Comparison of ENCODE assay signal across 10 cellular contexts in genomic region chr12:26196424-26196722, GRCh38. TPM values are rescaled to one million over a fixed set of nuclear protein-coding genes. Genes with fewer than 3 reads are reported as not detected.
DNase-seq lines count a peak whose midpoint lies in the region; ATAC-seq and TF ChIP-seq lines count a peak whose summit lies in the region.
"Had no signal": no experiment of that assay in that cellular context is flagged by ENCODE, and none has a peak within 500 bp of the region (broad histone marks: within the 10 kb centered on the region; RNA-seq: fewer than 3 reads in every experiment).

No MANE protein-coding gene starts in this region.

- H3K9ac ChIP-seq in iPS-18a (ENCODE audit: low read length) (no peak overlapping the region), skeletal muscle satellite cell (ENCODE audit: low read depth, low read length) (peak overlapping the region; percentile 84)

- ATAC-seq in CD4-positive, alpha-beta T cell (ENCODE audit: poor library complexity) = no peak
- ATAC-seq in GM21515 (IDR thresholded peaks at IDR 0.05; ENCODE audit: unreplicated experiment) = no peak

- DNase-seq in HFF-Myc (ENCODE audit: extremely low read depth, low read depth) = no peak
- no peak for DNase-seq in astrocyte of the cerebellum (ENCODE audit: low read depth)
- DNase-seq in T-helper 9 cell = no peak
- no peak for DNase-seq in CD4-positive, alpha-beta T cell
- DNase-seq in activated naive CD4-positive, alpha-beta T cell treated with anti-CD3 and anti-CD28 coated beads, Interleukin-2, amount 10 ng/mL, durations not matched to agents 7 days and 5 days = no peak
- DNase-seq: NCI-H1694 treated with DMSO at 0.1 percent for 48 hours had no signal

- POLR2A ChIA-PET in CD4-positive, alpha-beta T cell (lab: Charles Lee) = no interaction called here

- H3K4me3 Mint-ChIP-seq in CD4-positive, alpha-beta T cell = no peak overlapping the region
- H3K4me3 Mint-ChIP-seq in activated naive CD4-positive, alpha-beta T cell treated with anti-CD3 and anti-CD28 coated beads, Interleukin-2, amount 10 ng/mL, durations not matched to agents 7 days and 5 days = no peak overlapping the region

- no peaks in the 10 kb centered on the region for H3K9me3 Mint-ChIP-seq in CD4-positive, alpha-beta T cell
- no peaks in the 10 kb centered on the region for H3K9me3 Mint-ChIP-seq in activated naive CD4-positive, alpha-beta T cell treated with anti-CD3 and anti-CD28 coated beads, Interleukin-2, amount 10 ng/mL, durations not matched to agents 7 days and 5 days
- H3K9me3 Mint-ChIP-seq: dendritic cell treated with granulocyte-macrophage colony-stimulating factor and Interleukin-4, amounts not matched to agents 40 ng/mL and 50 ng/mL, for 4 days had no signal

- in situ Hi-C loops in astrocyte of the cerebellum (cut with HindIII; ENCODE audit: low sequenced_read_pairs) = no loop called here

- no peaks in the 10 kb centered on the region for H3K9me3 ChIP-seq in iPS-18a (ENCODE audit: control insufficient read depth, low read depth, low read length)
- no peaks in the 10 kb centered on the region for H3K9me3 ChIP-seq in skeletal muscle satellite cell (replicated peaks; ENCODE audit: low read length)
- H3K9me3 ChIP-seq in CD4-positive, alpha-beta T cell (ENCODE audit: control insufficient read depth, low read length) = no peaks in the 10 kb centered on the region

- CTCF ChIA-PET in CD4-positive, alpha-beta T cell (lab: Charles Lee) = no interaction called here
- CTCF ChIA-PET in activated naive CD4-positive, alpha-beta T cell treated with anti-CD3 and anti-CD28 coated beads, Interleukin-2, amount 10 ng/mL, durations not matched to agents 7 days and 5 days (lab: Charles Lee) = no interaction called here

- peak overlapping the region; percentile 95 for H3K4me2 ChIP-seq in skeletal muscle satellite cell (ENCODE audit: low read length)

- H3K4me1 ChIP-seq in iPS-18a (ENCODE audit: control insufficient read depth, low read depth, low read length) (no peaks in the 10 kb centered on the region), skeletal muscle satellite cell (ENCODE audit: control insufficient read depth, insufficient read depth, low read length) (peaks cover 32% of the 10 kb centered on the region)

- H3K27me3 ChIP-seq in iPS-18a (ENCODE audit: control insufficient read depth, insufficient read depth, low read length) = peaks cover 39% of the 10 kb centered on the region
- H3K27me3 ChIP-seq in skeletal muscle satellite cell (ENCODE audit: control insufficient read depth, insufficient read depth, low read length) = no peaks in the 10 kb centered on the region
- H3K27me3 ChIP-seq in CD4-positive, alpha-beta T cell (ENCODE audit: control insufficient read depth, insufficient read depth, low read length) = peaks cover 52% of the 10 kb centered on the region

- intact Hi-C loops in CD4-positive, alpha-beta T cell (cut with DNase I, micrococcal nuclease) = no loop called here

- H3K27ac Mint-ChIP-seq in CD4-positive, alpha-beta T cell = no peak overlapping the region
- no peak overlapping the region for H3K27ac Mint-ChIP-seq in activated naive CD4-positive, alpha-beta T cell treated with anti-CD3 and anti-CD28 coated beads, Interleukin-2, amount 10 ng/mL, durations not matched to agents 7 days and 5 days
- H3K27ac Mint-ChIP-seq: dendritic cell treated with granulocyte-macrophage colony-stimulating factor and Interleukin-4, amounts not matched to agents 40 ng/mL and 50 ng/mL, for 4 days had no signal

- TF ChIP-seq CTCF in HFF-Myc (IDR thresholded peaks at IDR 0.05; ENCODE audit: low read depth, low read length, missing control alignments) = no peak
- no peak for TF ChIP-seq CTCF in astrocyte of the cerebellum (IDR thresholded peaks at IDR 0.05; ENCODE audit: low read depth, low read length, missing control alignments)
- no peak for TF ChIP-seq CTCF in CD4-positive, alpha-beta T cell (IDR thresholded peaks at IDR 0.05)

- H3K4me1 Mint-ChIP-seq in CD4-positive, alpha-beta T cell (ENCODE audit: low read depth) = peaks cover 4% of the 10 kb centered on the region
- H3K4me1 Mint-ChIP-seq in activated naive CD4-positive, alpha-beta T cell treated with anti-CD3 and anti-CD28 coated beads, Interleukin-2, amount 10 ng/mL, durations not matched to agents 7 days and 5 days = peaks cover 6% of the 10 kb centered on the region

- no peaks in the 10 kb centered on the region for H3K36me3 Mint-ChIP-seq in CD4-positive, alpha-beta T cell (ENCODE audit: low read depth)
- no peaks in the 10 kb centered on the region for H3K36me3 Mint-ChIP-seq in activated naive CD4-positive, alpha-beta T cell treated with anti-CD3 and anti-CD28 coated beads, Interleukin-2, amount 10 ng/mL, durations not matched to agents 7 days and 5 days

- no peak overlapping the region for H3K27ac ChIP-seq in iPS-18a (ENCODE audit: low read length)
- H3K27ac ChIP-seq in CD4-positive, alpha-beta T cell (ENCODE audit: low read depth, low read length) = no peak overlapping the region

- H3K36me3 ChIP-seq in iPS-18a (ENCODE audit: control insufficient read depth, low read depth, low read length) = no peaks in the 10 kb centered on the region
- no peaks in the 10 kb centered on the region for H3K36me3 ChIP-seq in skeletal muscle satellite cell (ENCODE audit: insufficient read depth, low read length)

- peaks cover 57% of the 10 kb centered on the region for H3K27me3 Mint-ChIP-seq in CD4-positive, alpha-beta T cell
- peaks cover 44% of the 10 kb centered on the region for H3K27me3 Mint-ChIP-seq in activated naive CD4-positive, alpha-beta T cell treated with anti-CD3 and anti-CD28 coated beads, Interleukin-2, amount 10 ng/mL, durations not matched to agents 7 days and 5 days

- peak overlapping the region; percentile 44 for H3K4me3 ChIP-seq in HFF-Myc (replicated peaks; ENCODE audit: low read depth, low read length)
- H3K4me3 ChIP-seq in astrocyte of the cerebellum (ENCODE audit: low read depth, low read length) = peak overlapping the region; percentile 54
- H3K4me3 ChIP-seq in iPS-18a (ENCODE audit: low read length) = peak overlapping the region; percentile 69
- peak overlapping the region; percentile 76 for H3K4me3 ChIP-seq in skeletal muscle satellite cell (ENCODE audit: low read length)

RNA-seq across cellular contexts. Expression of gene SSPN, which starts 1.0 kb away (rescaled TPM):
- total RNA-seq in skeletal muscle satellite cell (2012; rRNA removed) = 1.0 and 5.2 TPM in 2 replicates
- not detected for total RNA-seq in CD4-positive, alpha-beta T cell
